Comparison of ENCODE assay signal across 1 cellular context in the genomic region with DNA sequence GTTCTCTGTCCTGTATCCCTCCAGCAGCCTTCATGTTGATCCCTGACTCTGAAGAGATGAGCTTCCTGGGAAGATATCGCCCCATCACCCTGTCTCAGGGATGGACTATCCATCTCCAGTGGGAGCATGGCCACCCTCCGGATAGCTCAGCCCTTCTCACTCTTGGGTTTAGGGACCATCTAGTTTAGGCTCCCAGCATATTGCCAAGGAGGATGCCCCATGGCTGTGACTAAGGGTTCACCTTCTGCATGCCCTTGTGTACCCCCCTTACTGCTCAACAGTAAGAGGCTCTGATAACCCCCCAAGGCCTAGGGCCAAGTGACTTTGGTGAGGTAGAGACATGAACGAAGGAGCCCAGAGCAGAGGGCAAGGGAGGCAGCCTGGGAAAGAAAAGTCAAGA.
TF ChIP-seq lines count a peak whose summit lies in the region.

No MANE protein-coding gene starts in this region.

TF ChIP-seq in H1, 55 proteins besides CTCF, POLR2A, EP300 and RAD21:
- TF ChIP-seq BACH1 (IDR thresholded peaks at IDR 0.05; ENCODE audit: low read length) (no peak), POU5F1 (IDR thresholded peaks at IDR 0.05; ENCODE audit: low read depth, low read length) (no peak), GABPA (IDR thresholded peaks at IDR 0.05; ENCODE audit: borderline replicate concordance, insufficient read depth, low read length) (no peak), TBP (IDR thresholded peaks at IDR 0.05; ENCODE audit: low read depth, low read length) (no peak), TAF1 (IDR thresholded peaks at IDR 0.05; ENCODE audit: low read depth, low read length) (no peak), TCF12 (IDR thresholded peaks at IDR 0.05; ENCODE audit: low read depth, low read length) (no peak), EGR1 (IDR thresholded peaks at IDR 0.05; ENCODE audit: borderline replicate concordance, low read depth, low read length) (no peak), EZH2 (IDR thresholded peaks at IDR 0.05; ENCODE audit: low read depth, low read length, severe bottlenecking) (no peak), FOSL1 (IDR thresholded peaks at IDR 0.05; ENCODE audit: insufficient read depth, low read depth, low read length) (no peak), NRF1 (IDR thresholded peaks at IDR 0.05; ENCODE audit: low read depth, low read length) (no peak), CBX8 (IDR thresholded peaks at IDR 0.05; ENCODE audit: borderline replicate concordance, low read depth, low read length) (no peak), CHD2 (IDR thresholded peaks at IDR 0.05; ENCODE audit: low read length) (no peak)
- TF ChIP-seq, protein P1, sequence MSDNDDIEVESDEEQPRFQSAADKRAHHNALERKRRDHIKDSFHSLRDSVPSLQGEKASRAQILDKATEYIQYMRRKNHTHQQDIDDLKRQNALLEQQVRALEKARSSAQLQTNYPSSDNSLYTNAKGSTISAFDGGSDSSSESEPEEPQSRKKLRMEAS (IDR thresholded peaks at IDR 0.05) = no peak
- TF ChIP-seq, protein P2, sequence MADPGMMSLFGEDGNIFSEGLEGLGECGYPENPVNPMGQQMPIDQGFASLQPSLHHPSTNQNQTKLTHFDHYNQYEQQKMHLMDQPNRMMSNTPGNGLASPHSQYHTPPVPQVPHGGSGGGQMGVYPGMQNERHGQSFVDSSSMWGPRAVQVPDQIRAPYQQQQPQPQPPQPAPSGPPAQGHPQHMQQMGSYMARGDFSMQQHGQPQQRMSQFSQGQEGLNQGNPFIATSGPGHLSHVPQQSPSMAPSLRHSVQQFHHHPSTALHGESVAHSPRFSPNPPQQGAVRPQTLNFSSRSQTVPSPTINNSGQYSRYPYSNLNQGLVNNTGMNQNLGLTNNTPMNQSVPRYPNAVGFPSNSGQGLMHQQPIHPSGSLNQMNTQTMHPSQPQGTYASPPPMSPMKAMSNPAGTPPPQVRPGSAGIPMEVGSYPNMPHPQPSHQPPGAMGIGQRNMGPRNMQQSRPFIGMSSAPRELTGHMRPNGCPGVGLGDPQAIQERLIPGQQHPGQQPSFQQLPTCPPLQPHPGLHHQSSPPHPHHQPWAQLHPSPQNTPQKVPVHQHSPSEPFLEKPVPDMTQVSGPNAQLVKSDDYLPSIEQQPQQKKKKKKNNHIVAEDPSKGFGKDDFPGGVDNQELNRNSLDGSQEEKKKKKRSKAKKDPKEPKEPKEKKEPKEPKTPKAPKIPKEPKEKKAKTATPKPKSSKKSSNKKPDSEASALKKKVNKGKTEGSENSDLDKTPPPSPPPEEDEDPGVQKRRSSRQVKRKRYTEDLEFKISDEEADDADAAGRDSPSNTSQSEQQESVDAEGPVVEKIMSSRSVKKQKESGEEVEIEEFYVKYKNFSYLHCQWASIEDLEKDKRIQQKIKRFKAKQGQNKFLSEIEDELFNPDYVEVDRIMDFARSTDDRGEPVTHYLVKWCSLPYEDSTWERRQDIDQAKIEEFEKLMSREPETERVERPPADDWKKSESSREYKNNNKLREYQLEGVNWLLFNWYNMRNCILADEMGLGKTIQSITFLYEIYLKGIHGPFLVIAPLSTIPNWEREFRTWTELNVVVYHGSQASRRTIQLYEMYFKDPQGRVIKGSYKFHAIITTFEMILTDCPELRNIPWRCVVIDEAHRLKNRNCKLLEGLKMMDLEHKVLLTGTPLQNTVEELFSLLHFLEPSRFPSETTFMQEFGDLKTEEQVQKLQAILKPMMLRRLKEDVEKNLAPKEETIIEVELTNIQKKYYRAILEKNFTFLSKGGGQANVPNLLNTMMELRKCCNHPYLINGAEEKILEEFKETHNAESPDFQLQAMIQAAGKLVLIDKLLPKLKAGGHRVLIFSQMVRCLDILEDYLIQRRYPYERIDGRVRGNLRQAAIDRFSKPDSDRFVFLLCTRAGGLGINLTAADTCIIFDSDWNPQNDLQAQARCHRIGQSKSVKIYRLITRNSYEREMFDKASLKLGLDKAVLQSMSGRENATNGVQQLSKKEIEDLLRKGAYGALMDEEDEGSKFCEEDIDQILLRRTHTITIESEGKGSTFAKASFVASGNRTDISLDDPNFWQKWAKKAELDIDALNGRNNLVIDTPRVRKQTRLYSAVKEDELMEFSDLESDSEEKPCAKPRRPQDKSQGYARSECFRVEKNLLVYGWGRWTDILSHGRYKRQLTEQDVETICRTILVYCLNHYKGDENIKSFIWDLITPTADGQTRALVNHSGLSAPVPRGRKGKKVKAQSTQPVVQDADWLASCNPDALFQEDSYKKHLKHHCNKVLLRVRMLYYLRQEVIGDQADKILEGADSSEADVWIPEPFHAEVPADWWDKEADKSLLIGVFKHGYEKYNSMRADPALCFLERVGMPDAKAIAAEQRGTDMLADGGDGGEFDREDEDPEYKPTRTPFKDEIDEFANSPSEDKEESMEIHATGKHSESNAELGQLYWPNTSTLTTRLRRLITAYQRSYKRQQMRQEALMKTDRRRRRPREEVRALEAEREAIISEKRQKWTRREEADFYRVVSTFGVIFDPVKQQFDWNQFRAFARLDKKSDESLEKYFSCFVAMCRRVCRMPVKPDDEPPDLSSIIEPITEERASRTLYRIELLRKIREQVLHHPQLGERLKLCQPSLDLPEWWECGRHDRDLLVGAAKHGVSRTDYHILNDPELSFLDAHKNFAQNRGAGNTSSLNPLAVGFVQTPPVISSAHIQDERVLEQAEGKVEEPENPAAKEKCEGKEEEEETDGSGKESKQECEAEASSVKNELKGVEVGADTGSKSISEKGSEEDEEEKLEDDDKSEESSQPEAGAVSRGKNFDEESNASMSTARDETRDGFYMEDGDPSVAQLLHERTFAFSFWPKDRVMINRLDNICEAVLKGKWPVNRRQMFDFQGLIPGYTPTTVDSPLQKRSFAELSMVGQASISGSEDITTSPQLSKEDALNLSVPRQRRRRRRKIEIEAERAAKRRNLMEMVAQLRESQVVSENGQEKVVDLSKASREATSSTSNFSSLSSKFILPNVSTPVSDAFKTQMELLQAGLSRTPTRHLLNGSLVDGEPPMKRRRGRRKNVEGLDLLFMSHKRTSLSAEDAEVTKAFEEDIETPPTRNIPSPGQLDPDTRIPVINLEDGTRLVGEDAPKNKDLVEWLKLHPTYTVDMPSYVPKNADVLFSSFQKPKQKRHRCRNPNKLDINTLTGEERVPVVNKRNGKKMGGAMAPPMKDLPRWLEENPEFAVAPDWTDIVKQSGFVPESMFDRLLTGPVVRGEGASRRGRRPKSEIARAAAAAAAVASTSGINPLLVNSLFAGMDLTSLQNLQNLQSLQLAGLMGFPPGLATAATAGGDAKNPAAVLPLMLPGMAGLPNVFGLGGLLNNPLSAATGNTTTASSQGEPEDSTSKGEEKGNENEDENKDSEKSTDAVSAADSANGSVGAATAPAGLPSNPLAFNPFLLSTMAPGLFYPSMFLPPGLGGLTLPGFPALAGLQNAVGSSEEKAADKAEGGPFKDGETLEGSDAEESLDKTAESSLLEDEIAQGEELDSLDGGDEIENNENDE (IDR thresholded peaks at IDR 0.05; ENCODE audit: insufficient replicate concordance, low read length) = no peak
